2 cellular contexts compared by ENCODE assay signal in the genomic region with DNA sequence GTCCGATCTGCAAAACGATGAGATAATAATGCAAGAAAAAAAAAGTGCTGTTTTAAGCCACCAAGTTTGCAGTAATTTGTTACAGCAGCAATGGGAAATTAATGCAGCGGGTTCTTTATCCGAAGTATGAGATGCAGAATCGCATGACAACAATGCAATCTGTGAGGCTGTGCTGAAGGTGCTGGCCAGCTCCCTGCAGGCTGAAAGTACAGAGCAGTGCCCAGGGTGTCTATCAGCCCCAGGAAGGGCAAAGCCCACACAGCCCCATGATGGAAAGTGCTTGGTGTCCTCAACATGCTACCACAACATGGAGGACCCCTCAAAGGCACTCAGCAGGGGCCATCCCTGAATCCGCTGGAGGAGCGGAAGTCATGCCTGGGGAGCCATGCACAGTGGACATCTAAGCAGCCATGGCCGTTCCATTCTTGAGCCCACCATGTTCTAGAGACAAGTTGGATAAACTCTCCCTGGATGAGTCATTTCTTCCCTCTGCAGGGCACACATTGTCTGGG.
TF ChIP-seq lines count a peak whose summit lies in the region.

No MANE protein-coding gene starts in this region.

TF ChIP-seq in SK-N-SH, 30 proteins besides CTCF, POLR2A, EP300 and RAD21 (continued from another document):
- TF ChIP-seq, protein P1, sequence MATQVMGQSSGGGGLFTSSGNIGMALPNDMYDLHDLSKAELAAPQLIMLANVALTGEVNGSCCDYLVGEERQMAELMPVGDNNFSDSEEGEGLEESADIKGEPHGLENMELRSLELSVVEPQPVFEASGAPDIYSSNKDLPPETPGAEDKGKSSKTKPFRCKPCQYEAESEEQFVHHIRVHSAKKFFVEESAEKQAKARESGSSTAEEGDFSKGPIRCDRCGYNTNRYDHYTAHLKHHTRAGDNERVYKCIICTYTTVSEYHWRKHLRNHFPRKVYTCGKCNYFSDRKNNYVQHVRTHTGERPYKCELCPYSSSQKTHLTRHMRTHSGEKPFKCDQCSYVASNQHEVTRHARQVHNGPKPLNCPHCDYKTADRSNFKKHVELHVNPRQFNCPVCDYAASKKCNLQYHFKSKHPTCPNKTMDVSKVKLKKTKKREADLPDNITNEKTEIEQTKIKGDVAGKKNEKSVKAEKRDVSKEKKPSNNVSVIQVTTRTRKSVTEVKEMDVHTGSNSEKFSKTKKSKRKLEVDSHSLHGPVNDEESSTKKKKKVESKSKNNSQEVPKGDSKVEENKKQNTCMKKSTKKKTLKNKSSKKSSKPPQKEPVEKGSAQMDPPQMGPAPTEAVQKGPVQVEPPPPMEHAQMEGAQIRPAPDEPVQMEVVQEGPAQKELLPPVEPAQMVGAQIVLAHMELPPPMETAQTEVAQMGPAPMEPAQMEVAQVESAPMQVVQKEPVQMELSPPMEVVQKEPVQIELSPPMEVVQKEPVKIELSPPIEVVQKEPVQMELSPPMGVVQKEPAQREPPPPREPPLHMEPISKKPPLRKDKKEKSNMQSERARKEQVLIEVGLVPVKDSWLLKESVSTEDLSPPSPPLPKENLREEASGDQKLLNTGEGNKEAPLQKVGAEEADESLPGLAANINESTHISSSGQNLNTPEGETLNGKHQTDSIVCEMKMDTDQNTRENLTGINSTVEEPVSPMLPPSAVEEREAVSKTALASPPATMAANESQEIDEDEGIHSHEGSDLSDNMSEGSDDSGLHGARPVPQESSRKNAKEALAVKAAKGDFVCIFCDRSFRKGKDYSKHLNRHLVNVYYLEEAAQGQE (IDR thresholded peaks at IDR 0.05; ENCODE audit: low read depth, low read length) = 0 out of 2 replicates have a peak, but pooled peaks have one; percentile 27

TF ChIP-seq in SK-N-SH treated with all-trans-retinoic acid at 6 μM for 48 hours, 23 proteins besides CTCF, POLR2A, EP300 and RAD21 (continued from another document):
- TF ChIP-seq, protein P2, sequence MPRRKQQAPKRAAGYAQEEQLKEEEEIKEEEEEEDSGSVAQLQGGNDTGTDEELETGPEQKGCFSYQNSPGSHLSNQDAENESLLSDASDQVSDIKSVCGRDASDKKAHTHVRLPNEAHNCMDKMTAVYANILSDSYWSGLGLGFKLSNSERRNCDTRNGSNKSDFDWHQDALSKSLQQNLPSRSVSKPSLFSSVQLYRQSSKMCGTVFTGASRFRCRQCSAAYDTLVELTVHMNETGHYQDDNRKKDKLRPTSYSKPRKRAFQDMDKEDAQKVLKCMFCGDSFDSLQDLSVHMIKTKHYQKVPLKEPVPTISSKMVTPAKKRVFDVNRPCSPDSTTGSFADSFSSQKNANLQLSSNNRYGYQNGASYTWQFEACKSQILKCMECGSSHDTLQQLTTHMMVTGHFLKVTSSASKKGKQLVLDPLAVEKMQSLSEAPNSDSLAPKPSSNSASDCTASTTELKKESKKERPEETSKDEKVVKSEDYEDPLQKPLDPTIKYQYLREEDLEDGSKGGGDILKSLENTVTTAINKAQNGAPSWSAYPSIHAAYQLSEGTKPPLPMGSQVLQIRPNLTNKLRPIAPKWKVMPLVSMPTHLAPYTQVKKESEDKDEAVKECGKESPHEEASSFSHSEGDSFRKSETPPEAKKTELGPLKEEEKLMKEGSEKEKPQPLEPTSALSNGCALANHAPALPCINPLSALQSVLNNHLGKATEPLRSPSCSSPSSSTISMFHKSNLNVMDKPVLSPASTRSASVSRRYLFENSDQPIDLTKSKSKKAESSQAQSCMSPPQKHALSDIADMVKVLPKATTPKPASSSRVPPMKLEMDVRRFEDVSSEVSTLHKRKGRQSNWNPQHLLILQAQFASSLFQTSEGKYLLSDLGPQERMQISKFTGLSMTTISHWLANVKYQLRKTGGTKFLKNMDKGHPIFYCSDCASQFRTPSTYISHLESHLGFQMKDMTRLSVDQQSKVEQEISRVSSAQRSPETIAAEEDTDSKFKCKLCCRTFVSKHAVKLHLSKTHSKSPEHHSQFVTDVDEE (CRISPR knock-in tag; IDR thresholded peaks at IDR 0.05) = no peak
- no peak for TF ChIP-seq ZFP30 (CRISPR knock-in tag; IDR thresholded peaks at IDR 0.05)
